ENCODE assay signal across 11 cellular contexts in genomic region chr10:34032564-34032963, GRCh38.
"Had no signal": no experiment of that assay in that cellular context is flagged by ENCODE, and none has a peak within 500 bp of the region (broad histone marks: within the 10 kb centered on the region; RNA-seq: fewer than 3 reads in every experiment).

No MANE protein-coding gene starts in this region.

- H3K9me3 ChIP-seq: HAP-1 had no signal

- ATAC-seq: GM23338, HCT116 had no signal

- H3K4me3 ChIP-seq: GM23248, GM23338, HAP-1 had no signal

- H3K27ac ChIP-seq: GM23248 had no signal

- H3K4me1 ChIP-seq: HAP-1 had no signal

- FAIRE-seq: H1, H54 had no signal

- DNase-seq: GM23248, GOT3, H7, H9, HCEC 1CT, HFFc6 had no signal

- H3K36me3 ChIP-seq: HAP-1 had no signal
